ENCODE assay signal across 1 cellular context in the genomic region with DNA sequence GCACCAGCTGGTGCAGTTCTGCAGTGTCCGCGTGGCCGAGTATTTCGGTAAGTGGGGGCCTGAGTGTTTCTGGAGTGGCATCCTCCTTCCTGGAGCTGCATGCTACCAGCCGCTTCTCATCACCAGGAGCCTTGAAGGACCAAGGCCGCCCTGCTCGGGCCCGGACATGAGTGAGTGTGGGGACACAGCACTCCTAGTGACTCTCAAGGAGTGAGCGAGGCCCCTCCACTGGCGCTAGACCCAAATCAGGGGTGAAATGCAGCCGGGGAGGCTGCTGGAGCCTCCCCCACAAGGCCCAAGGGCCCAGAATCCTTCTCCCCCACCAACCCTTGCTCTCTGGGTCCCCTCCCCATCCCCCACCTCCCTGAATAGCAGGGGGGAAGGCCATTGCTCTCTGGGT.
TF ChIP-seq lines count a peak whose summit lies in the region.

No MANE protein-coding gene starts in this region.

TF ChIP-seq in HepG2, 621 proteins besides CTCF, POLR2A, EP300 and RAD21:
- TF ChIP-seq REXO4 (CRISPR knock-in tag; IDR thresholded peaks at IDR 0.05; ENCODE audit: borderline replicate concordance) (no peak), ZNF3 (CRISPR knock-in tag; IDR thresholded peaks at IDR 0.05) (no peak)
